In genomic region chr1:207831517-207832327, GRCh38 we compare ENCODE assay signal across 8 cellular contexts.
A peak's percentile ranks its signal among the peaks of the same experiment; 100 is the strongest.
DNase-seq lines count a peak whose midpoint lies in the region; ATAC-seq, FAIRE-seq and TF ChIP-seq lines count a peak whose summit lies in the region.

No MANE protein-coding gene starts in this region.

- H3K4me3 ChIP-seq in kidney (ENCODE audit: low read length in 2 of 2) (peak overlapping the region in 1 of 2 donors; percentile 10), transverse colon (no peak overlapping the region)

- H3K27ac ChIP-seq in kidney (ENCODE audit: low read depth in 2 of 2, low read length in 2 of 2) (peak overlapping the region; percentile 29 to 47), transverse colon (peak overlapping the region; percentile 50 to 73 (median 66))

- TF ChIP-seq CTCF in kidney (IDR thresholded peaks at IDR 0.05; ENCODE audit: borderline replicate concordance, extremely low read depth, insufficient read depth) (no peak), transverse colon (IDR thresholded peaks at IDR 0.05) (no peak)

- peaks cover 6% of the 10 kb centered on the region for H3K36me3 Mint-ChIP-seq in activated T-cell treated with anti-CD3 and anti-CD28 coated beads, Interleukin-2, amount 50 U/mL, for 4 hours (ENCODE audit: insufficient read depth)

- intact Hi-C loops in kidney (cut with DNase I) (no loop called here), transverse colon (cut with DNase I; ENCODE audit: low total_unique reads) (no loop called here)

- in situ Hi-C loops in transverse colon (cut with MboI; ENCODE audit: low pct_ligation_motif_present in 1 of 4, low pct_unique_long_range_greater_than_20kb in 1 of 4, low sequenced_read_pairs in 3 of 4) = loop anchor here in 1 of 4 donors (5.0 kb wide), 1 partner anchor 36 kb away; no protein-coding TSS in a partner anchor

- H3K9me3 ChIP-seq in kidney (ENCODE audit: control insufficient read depth in 1 of 2, low read length in 2 of 2) (no peaks in the 10 kb centered on the region), transverse colon (no peaks in the 10 kb centered on the region)

- no peak for TF ChIP-seq EP300 in transverse colon (IDR thresholded peaks at IDR 0.05; ENCODE audit: low read depth)

- H3K4me1 ChIP-seq in kidney (ENCODE audit: control insufficient read depth in 1 of 2, insufficient read depth in 1 of 2, low read depth in 1 of 2, low read length in 2 of 2) = peaks cover 48 to 62% of the 10 kb centered on the region in 2 donors
- peaks cover 39 to 57% (median 44%) of the 10 kb centered on the region in 4 donors for H3K4me1 ChIP-seq in transverse colon

- TF ChIP-seq POLR2A in transverse colon (IDR thresholded peaks at IDR 0.05) = no peak

- no peaks in the 10 kb centered on the region for H3K27me3 Mint-ChIP-seq in activated T-cell treated with anti-CD3 and anti-CD28 coated beads, Interleukin-2, amount 50 U/mL, for 4 hours (ENCODE audit: low read depth)

- no peaks in the 10 kb centered on the region for H3K9me3 Mint-ChIP-seq in activated T-cell treated with anti-CD3 and anti-CD28 coated beads, Interleukin-2, amount 50 U/mL, for 4 hours

- peak; percentile 26 for DNase-seq in activated T-cell treated with anti-CD3 and anti-CD28 coated beads, Interleukin-2, amount 50 U/mL, for 4 hours
- DNase-seq in kidney = no peak
- no peak for DNase-seq in transverse colon
- no peak for DNase-seq in NCI-H2107 (lab: John Stamatoyannopoulos, UW)
- no peak for DNase-seq in hippocampal formation (lab: John Stamatoyannopoulos, UW)
- DNase-seq in NCI-H187 (lab: John Stamatoyannopoulos, UW) = no peak

- ATAC-seq in GM19023 (IDR thresholded peaks at IDR 0.05; ENCODE audit: unreplicated experiment) (peak; percentile 95), HG03039 (IDR thresholded peaks at IDR 0.05; ENCODE audit: unreplicated experiment) (peak; percentile 70)
- peak; percentile 91 to 95 for ATAC-seq in activated T-cell treated with anti-CD3 and anti-CD28 coated beads, Interleukin-2, amount 50 U/mL, for 4 hours

- H3K36me3 ChIP-seq in kidney (ENCODE audit: control insufficient read depth in 1 of 2, insufficient read depth in 2 of 2, low read length in 2 of 2) (no peaks in the 10 kb centered on the region), transverse colon (no peaks in the 10 kb centered on the region)

- WGBS in transverse colon (ENCODE audit: low coverage in 1 of 2), 2 donors = 13 to 58% methylated on average over 2 to 9 of the region's 9 CpGs

- peak overlapping the region in 1 of 2 donors; percentile 2 for H3K9ac ChIP-seq in kidney (ENCODE audit: low read length in 2 of 2)

- H3K4me3 Mint-ChIP-seq in activated T-cell treated with anti-CD3 and anti-CD28 coated beads, Interleukin-2, amount 50 U/mL, for 4 hours = peak overlapping the region; percentile 75

- H3K4me1 Mint-ChIP-seq in activated T-cell treated with anti-CD3 and anti-CD28 coated beads, Interleukin-2, amount 50 U/mL, for 4 hours (ENCODE audit: low read depth) = peaks cover 91% of the 10 kb centered on the region

- no peaks in the 10 kb centered on the region for H3K27me3 ChIP-seq in transverse colon

- FAIRE-seq in kidney (lab: Jason Lieb, UNC) = no peak
